In genomic region chr14:60758875-60759274, GRCh38 we compare ENCODE assay signal across 14 cellular contexts. TPM values are rescaled to one million over a fixed set of nuclear protein-coding genes. Genes with fewer than 3 reads are reported as not detected.
DNase-seq lines count a peak whose midpoint lies in the region; ATAC-seq and TF ChIP-seq lines count a peak whose summit lies in the region.
"Had no signal": no experiment of that assay in that cellular context is flagged by ENCODE, and none has a peak within 500 bp of the region (broad histone marks: within the 10 kb centered on the region; RNA-seq: fewer than 3 reads in every experiment).

No MANE protein-coding gene starts in this region.

- H2BK120ac ChIP-seq in mesenchymal stem cell (ENCODE audit: low read depth, low read length), result no peak overlapping the region

- H4K8ac ChIP-seq in mesenchymal stem cell (ENCODE audit: low read length), result no peak overlapping the region

- no peaks in the 10 kb centered on the region for H3K4me1 ChIP-seq in mesenchymal stem cell (ENCODE audit: control insufficient read depth, insufficient read depth, low read depth, low read length)
- H3K4me1 ChIP-seq in BE2C, result peaks cover 14% of the 10 kb centered on the region

- H3K4ac ChIP-seq in mesenchymal stem cell (ENCODE audit: low read depth in 1 of 2, low read length in 2 of 2), result no peak overlapping the region

- peak; percentile 47 for ATAC-seq in HG02852 (IDR thresholded peaks at IDR 0.05; ENCODE audit: unreplicated experiment)
- ATAC-seq in GM18868 (IDR thresholded peaks at IDR 0.05; ENCODE audit: unreplicated experiment), result no peak
- ATAC-seq: activated naive CD8-positive, alpha-beta T cell treated with anti-CD3 and anti-CD28 coated beads, Interleukin-2, amount 50 U/mL, for 24 hours had no signal

- peaks cover 6% of the 10 kb centered on the region for H3K79me1 ChIP-seq in mesenchymal stem cell (replicated peaks; ENCODE audit: low read length, poor library complexity, severe bottlenecking)

- H4K91ac ChIP-seq in mesenchymal stem cell (ENCODE audit: low read length), result no peak overlapping the region

- peak overlapping the region; percentile 10 for H3K9ac ChIP-seq in mesenchymal stem cell (ENCODE audit: low read length)

- 77% methylated on average over 2 of the region's 2 CpGs for WGBS in mesenchymal stem cell

- no peak overlapping the region for H2BK12ac ChIP-seq in mesenchymal stem cell (ENCODE audit: low read length in 2 of 2)

- no peak overlapping the region for H2AK5ac ChIP-seq in mesenchymal stem cell (ENCODE audit: low read length, severe bottlenecking)

- no peak overlapping the region for H2AFZ ChIP-seq in mesenchymal stem cell (ENCODE audit: low read depth, low read length)

- H2BK5ac ChIP-seq in mesenchymal stem cell (ENCODE audit: low read depth, low read length, poor library complexity, severe bottlenecking), result no peak overlapping the region

- TF ChIP-seq CTCF in BE2C (IDR thresholded peaks at IDR 0.05; ENCODE audit: low read depth, low read length), result no peak

- H3K36me3 ChIP-seq in mesenchymal stem cell (ENCODE audit: control insufficient read depth in 1 of 2, insufficient read depth in 2 of 2, low read depth in 1 of 2, low read length in 2 of 2) (peaks cover 0 to 2% of the 10 kb centered on the region in 2 experiments), BE2C (no peaks in the 10 kb centered on the region; the same call in 1 of the 2 replicates)
- H3K36me3 ChIP-seq: stomach had no signal

- H2BK15ac ChIP-seq in mesenchymal stem cell (ENCODE audit: low read depth, poor library complexity, severe bottlenecking), result no peak overlapping the region

- H3K4me3 ChIP-seq in mesenchymal stem cell (ENCODE audit: insufficient read depth in 1 of 2, low read depth in 1 of 2, low read length in 2 of 2), result no peak overlapping the region
- H3K4me3 ChIP-seq in BE2C (ENCODE audit: low read depth, low read length), result no peak overlapping the region
- H3K4me3 ChIP-seq: stomach had no signal

- no peaks in the 10 kb centered on the region for H3K9me3 ChIP-seq in mesenchymal stem cell (ENCODE audit: control insufficient read depth, low read length)
- H3K9me3 ChIP-seq in BE2C, result no peaks in the 10 kb centered on the region
- H3K9me3 ChIP-seq: stomach had no signal

- DNase-seq in DMS53 (lab: John Stamatoyannopoulos, UW) (peak; percentile 3), DMS53 treated with DMSO at 0.1 percent for 48 hours (lab: John Stamatoyannopoulos, UW; ENCODE audit: unreplicated experiment) (no peak), NCI-H69 (lab: John Stamatoyannopoulos, UW) (peak; percentile 40), mesenchymal stem cell (no peak), GM03348 (ENCODE audit: low spot score) (no peak), BE2C (no peak)
- DNase-seq: 8988T; activated CD4-positive, CD25-positive, alpha-beta regulatory T cell treated with anti-CD3 and anti-CD28 coated beads, Interleukin-2, amount 50 U/mL, for 72 hours; activated naive CD8-positive, alpha-beta T cell treated with anti-CD3 and anti-CD28 coated beads, Interleukin-2, amount 50 U/mL, for 24 hours; NCI-H187 treated with DMSO at 0.1 percent for 48 hours; SHP77; stomach had no signal

- H3K27me3 ChIP-seq in mesenchymal stem cell (ENCODE audit: control insufficient read depth in 1 of 2, insufficient read depth in 1 of 2, low read length in 2 of 2) (no peaks in the 10 kb centered on the region), BE2C (no peaks in the 10 kb centered on the region; the same call in 1 of the 2 replicates)
- H3K27me3 ChIP-seq: stomach had no signal

- H3K14ac ChIP-seq in mesenchymal stem cell (ENCODE audit: low read length in 2 of 2), result no peak overlapping the region

- no peak overlapping the region for H3K23ac ChIP-seq in mesenchymal stem cell (ENCODE audit: low read length in 2 of 2)

- H3K4me2 ChIP-seq in mesenchymal stem cell (ENCODE audit: low read length, poor library complexity, severe bottlenecking), result no peak overlapping the region

- H3K27ac ChIP-seq in mesenchymal stem cell (ENCODE audit: low read length, poor library complexity, severe bottlenecking), result no peak overlapping the region
- H3K27ac ChIP-seq: stomach had no signal

- H3K18ac ChIP-seq in mesenchymal stem cell (ENCODE audit: low read depth in 1 of 2, low read length in 2 of 2), result no peak overlapping the region

RNA-seq across cellular contexts. Expression of gene MNAT1, which starts 24.3 kb away (rescaled TPM):
- 28.9 TPM for polyA plus RNA-seq in mesenchymal stem cell (2013, experiment 1 of 2)
- polyA plus RNA-seq in mesenchymal stem cell (2013, experiment 2 of 2), result 26.9 TPM
- 46.3 TPM for polyA plus RNA-seq in BE2C (2012; ENCODE audit: insufficient read depth, insufficient read length, low read depth)

RNA-seq across cellular contexts. Expression of gene SIX4, which starts 34.7 kb away (rescaled TPM):
- polyA plus RNA-seq in mesenchymal stem cell (2013, experiment 1 of 2), result 2.7 TPM
- 2.9 TPM for polyA plus RNA-seq in mesenchymal stem cell (2013, experiment 2 of 2)
- polyA plus RNA-seq in BE2C (2012; ENCODE audit: insufficient read depth, insufficient read length, low read depth), result 0.14 TPM

Comparison
In these comparisons a context has a peak if more than half of its experiments do, and no peak if none do; other contexts are left out.
1. DNase-seq: peak in DMS53 (single experiment) and NCI-H69 (single experiment); none in DMS53 treated with DMSO at 0.1 percent for 48 hours (single experiment), mesenchymal stem cell (single experiment), GM03348 (single experiment) and BE2C (single experiment).